Comparison of ENCODE assay signal across 18 cellular contexts in genomic region chr10:51617576-51618298, GRCh38.
A peak's percentile ranks its signal among the peaks of the same experiment; 100 is the strongest.
DNase-seq lines count a peak whose midpoint lies in the region; ATAC-seq and TF ChIP-seq lines count a peak whose summit lies in the region.
"Had no signal": no experiment of that assay in that cellular context is flagged by ENCODE, and none has a peak within 500 bp of the region (broad histone marks: within the 10 kb centered on the region; RNA-seq: fewer than 3 reads in every experiment).

No MANE protein-coding gene starts in this region.

- no peaks in the 10 kb centered on the region for H3K4me1 Mint-ChIP-seq in Calu3 (ENCODE audit: low read depth, unreplicated experiment)
- H3K4me1 Mint-ChIP-seq: B cell; CD4-positive, CD25-positive, alpha-beta regulatory T cell had no signal

- no peak overlapping the region for H3K4me3 Mint-ChIP-seq in Calu3 (ENCODE audit: low read depth, unreplicated experiment)
- H3K4me3 Mint-ChIP-seq: B cell; CD4-positive, CD25-positive, alpha-beta regulatory T cell; H9; T-helper 2 cell treated with Interferon-gamma antibody and Interleukin-4, amounts not matched to agents 5 μg/mL and 100 μg/mL, for 36 hours had no signal

- H3K27me3 Mint-ChIP-seq in Calu3 (ENCODE audit: unreplicated experiment), result no peaks in the 10 kb centered on the region
- H3K27me3 Mint-ChIP-seq: B cell; CD4-positive, CD25-positive, alpha-beta regulatory T cell had no signal

- peak; percentile 26 for DNase-seq in pons (ENCODE audit: low spot score)
- DNase-seq in Calu3, result no peak
- no peak for DNase-seq in 8988T
- DNase-seq: CD4-positive, CD25-positive, alpha-beta regulatory T cell; DMS79 treated with DMSO at 0.1 percent for 48 hours; H9; NCI-H1417; NCI-H187 treated with DMSO at 0.1 percent for 48 hours; NCI-H526 treated with DMSO at 0.1 percent for 48 hours; RPMI8226; SW 1271 had no signal

- intact Hi-C loops in Calu3 (cut with micrococcal nuclease; ENCODE audit: unreplicated experiment), result no loop called here

- no peaks in the 10 kb centered on the region for H3K9me3 Mint-ChIP-seq in Calu3 (ENCODE audit: low read depth, unreplicated experiment)
- H3K9me3 Mint-ChIP-seq: H9; T-helper 2 cell treated with Interferon-gamma antibody and Interleukin-4, amounts not matched to agents 5 μg/mL and 100 μg/mL, for 36 hours had no signal

- ATAC-seq in GM18907 (IDR thresholded peaks at IDR 0.05; ENCODE audit: unreplicated experiment), result peak; percentile 42
- peak; percentile 33 for ATAC-seq in HG02798 (IDR thresholded peaks at IDR 0.05; ENCODE audit: poor library complexity, unreplicated experiment)
- peak; percentile 52 for ATAC-seq in HG03442 (IDR thresholded peaks at IDR 0.05; ENCODE audit: unreplicated experiment)
- no peak for ATAC-seq in HG03342 (IDR thresholded peaks at IDR 0.05; ENCODE audit: unreplicated experiment)
- ATAC-seq: K562 had no signal

- CTCF ChIA-PET in Calu3 (lab: Charles Lee), result no interaction called here

- BruUV-seq in Calu3 (replicated peaks; lab: Mats Ljungman, UMichigan), result no TSS peak

- H3K27ac Mint-ChIP-seq in Calu3 (ENCODE audit: unreplicated experiment), result no peak overlapping the region
- H3K27ac Mint-ChIP-seq: B cell; CD4-positive, CD25-positive, alpha-beta regulatory T cell; T-helper 2 cell treated with Interferon-gamma antibody and Interleukin-4, amounts not matched to agents 5 μg/mL and 100 μg/mL, for 36 hours had no signal

- no peaks in the 10 kb centered on the region for H3K36me3 Mint-ChIP-seq in Calu3 (ENCODE audit: insufficient read depth, unreplicated experiment)
- H3K36me3 Mint-ChIP-seq: CD4-positive, CD25-positive, alpha-beta regulatory T cell had no signal

- no peak for TF ChIP-seq CTCF in Calu3 (IDR thresholded peaks at IDR 0.05; ENCODE audit: unreplicated experiment)
